ENCODE assay signal across 7 cellular contexts in the genomic region with DNA sequence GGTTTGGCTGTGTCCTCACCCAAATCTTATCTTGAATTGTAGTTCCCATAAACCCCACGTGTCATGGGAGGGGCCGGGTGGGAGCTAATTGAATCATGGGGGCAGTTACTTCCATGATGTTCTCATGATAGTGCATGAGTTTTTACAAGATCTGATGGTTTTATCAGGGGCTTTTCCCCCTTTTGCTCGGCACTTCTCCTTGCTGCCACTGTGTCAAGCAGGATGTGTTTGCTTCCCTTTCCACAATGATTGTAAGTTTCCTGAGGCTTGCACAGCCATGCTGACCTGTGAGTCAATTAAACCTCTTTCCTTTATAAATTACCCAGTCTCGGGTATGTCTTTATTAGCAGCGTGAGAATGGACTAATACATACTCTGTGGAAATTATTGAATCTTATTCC.
DNase-seq lines count a peak whose midpoint lies in the region; FAIRE-seq and TF ChIP-seq lines count a peak whose summit lies in the region.
"Not testable (repeated sequence)": the region's sequence is repeated elsewhere in the genome, so short reads cannot be mapped to it uniquely, and the experiment has no call there.

No MANE protein-coding gene starts in this region.

- BruUV-seq in endothelial cell of umbilical vein (replicated peaks; lab: Mats Ljungman, UMichigan) = not testable (repeated sequence)

- FAIRE-seq in endothelial cell of umbilical vein (lab: Jason Lieb, UNC) = not testable (repeated sequence)

- intact Hi-C loops in endothelial cell of umbilical vein (cut with micrococcal nuclease) = not testable (repeated sequence)

- H3K9me3 ChIP-seq in BE2C; endothelial cell of umbilical vein (replicated peaks; ENCODE audit: control insufficient read depth, insufficient read depth, low read length): not testable (repeated sequence)

- CTCF ChIA-PET in endothelial cell of umbilical vein (lab: Charles Lee) = interaction anchor here (1.5 kb wide), 1 partner anchor 297 kb away, joined by 4 read pairs; no protein-coding TSS in a partner anchor

- TF ChIP-seq POLR2A in endothelial cell of umbilical vein (IDR thresholded peaks at IDR 0.05; ENCODE audit: low read depth, low read length) = not testable (repeated sequence)

- peak; percentile 49 for DNase-seq in BE2C
- peak; percentile 7 for DNase-seq in NCI-H226
- DNase-seq in OCI-M1 (lab: John Stamatoyannopoulos, UW) = peak; percentile 93
- DNase-seq in dermis blood vessel endothelial cell = peak; percentile 28
- DNase-seq in endothelial cell of umbilical vein (ENCODE audit: low read depth, low spot score) = peak; percentile 85
- DNase-seq in fibroblast of villous mesenchyme (ENCODE audit: low read depth) = peak; percentile 13
- peak; percentile 29 to 30 for DNase-seq in lung microvascular endothelial cell (ENCODE audit: low read depth in 2 of 2)

- TF ChIP-seq CTCF in BE2C (IDR thresholded peaks at IDR 0.05; ENCODE audit: low read depth, low read length); endothelial cell of umbilical vein (IDR thresholded peaks at IDR 0.05; ENCODE audit: extremely low read depth in 1 of 2, insufficient read depth in 1 of 2, low read depth in 1 of 2, low read length in 2 of 2); fibroblast of villous mesenchyme (IDR thresholded peaks at IDR 0.05; ENCODE audit: insufficient read depth, low read depth, low read length): not testable (repeated sequence)

- H3K27me3 ChIP-seq in BE2C; endothelial cell of umbilical vein (ENCODE audit: control insufficient read depth in 2 of 2, insufficient read depth in 2 of 2, low read length in 2 of 2): not testable (repeated sequence)

- H3K4me3 ChIP-seq in BE2C (ENCODE audit: low read depth, low read length); endothelial cell of umbilical vein (replicated peaks in 1 of 3; ENCODE audit: insufficient read depth in 1 of 3, low read depth in 1 of 3, low read length in 3 of 3); fibroblast of villous mesenchyme (ENCODE audit: low read depth, low read length): not testable (repeated sequence)

- POLR2A ChIA-PET in endothelial cell of umbilical vein (lab: Charles Lee) = not testable (repeated sequence)

- not testable (repeated sequence) for H3K4me1 ChIP-seq in BE2C; endothelial cell of umbilical vein (ENCODE audit: control insufficient read depth, extremely low read depth, insufficient read depth, low read length)

- H3K36me3 ChIP-seq in BE2C; endothelial cell of umbilical vein (ENCODE audit: control insufficient read depth in 2 of 2, extremely low read depth in 1 of 2, insufficient read depth in 2 of 2, low read length in 2 of 2): not testable (repeated sequence)

- H3K9ac ChIP-seq in endothelial cell of umbilical vein (replicated peaks; ENCODE audit: extremely low read depth, insufficient read depth, low read length) = not testable (repeated sequence)

- H2AFZ ChIP-seq in endothelial cell of umbilical vein (ENCODE audit: low read depth, low read length) = peak overlapping the region; percentile 21

- H4K20me1 ChIP-seq in endothelial cell of umbilical vein (replicated peaks; ENCODE audit: control insufficient read depth, extremely low read depth, insufficient read depth, low read length) = not testable (repeated sequence)

- not testable (repeated sequence) for H3K4me2 ChIP-seq in endothelial cell of umbilical vein (ENCODE audit: insufficient read depth, low read length)

- dilution Hi-C loops in endothelial cell of umbilical vein (cut with MboI; ENCODE audit: extremely low pct_ligation_motif_present, low sequenced_read_pairs) = not testable (repeated sequence)

- H3K79me2 ChIP-seq in endothelial cell of umbilical vein (ENCODE audit: control insufficient read depth, insufficient read depth, low read length) = not testable (repeated sequence)

- H3K9me1 ChIP-seq in endothelial cell of umbilical vein (replicated peaks; ENCODE audit: control insufficient read depth, extremely low read depth, insufficient read depth, low read length) = not testable (repeated sequence)

- H3K27ac ChIP-seq in endothelial cell of umbilical vein (ENCODE audit: insufficient read depth, low read depth, low read length) = not testable (repeated sequence)

Comparison
In these comparisons a context has a peak if more than half of its experiments do, and no peak if none do; other contexts are left out.
1. DNase-seq: peak in every context shown above with its lines; median percentile 93 in OCI-M1; 85 in endothelial cell of umbilical vein; 49 in BE2C; 30 in lung microvascular endothelial cell; 28 in dermis blood vessel endothelial cell; 13 in fibroblast of villous mesenchyme; 7 in NCI-H226.